ENCODE assay signal across 19 cellular contexts in the genomic region with DNA sequence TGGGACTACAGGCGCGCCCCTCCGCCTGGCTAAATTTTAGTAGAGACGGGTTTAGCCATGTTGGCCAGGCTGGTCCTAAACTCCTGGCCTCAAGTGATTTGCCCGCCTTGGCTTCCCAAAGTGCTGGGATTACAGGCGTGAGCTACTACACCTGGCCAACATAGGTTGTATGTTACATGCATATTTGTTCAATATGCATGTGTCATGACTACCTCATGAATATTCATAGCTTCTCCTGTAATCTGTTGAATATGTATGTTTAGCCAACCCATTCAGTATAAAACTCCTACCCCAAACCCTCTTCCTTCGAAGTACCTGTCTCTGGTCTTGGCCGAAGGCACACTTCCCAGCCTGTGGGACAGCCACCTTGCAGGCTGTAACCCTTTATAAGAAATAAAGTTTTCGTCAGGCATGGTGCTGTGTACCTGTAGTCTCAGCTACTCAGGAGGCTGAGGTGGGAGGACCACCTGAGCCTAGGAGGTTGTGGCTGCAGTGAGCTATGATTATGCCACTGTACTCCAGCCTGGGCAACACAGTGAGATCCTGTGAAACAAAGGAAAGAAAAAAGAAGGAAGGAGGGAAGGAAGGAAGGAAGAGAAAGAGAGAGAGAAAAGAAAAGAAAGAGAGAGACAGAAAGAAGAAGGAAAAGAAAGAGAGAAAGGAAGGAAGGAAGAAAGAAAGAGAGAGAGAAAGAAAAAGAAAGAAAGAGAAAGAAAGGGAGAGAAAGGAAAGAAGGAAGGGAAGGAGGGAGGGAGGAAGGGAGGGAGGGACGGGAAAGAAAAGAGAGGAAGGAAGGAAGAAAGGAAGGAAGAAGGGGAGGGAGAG. TPM values are rescaled to one million over a fixed set of nuclear protein-coding genes. Genes with fewer than 3 reads are reported as not detected.
A peak's percentile ranks its signal among the peaks of the same experiment; 100 is the strongest.
DNase-seq lines count a peak whose midpoint lies in the region; ATAC-seq, FAIRE-seq and TF ChIP-seq lines count a peak whose summit lies in the region.
"Had no signal": no experiment of that assay in that cellular context is flagged by ENCODE, and none has a peak within 500 bp of the region (broad histone marks: within the 10 kb centered on the region; RNA-seq: fewer than 3 reads in every experiment).

No MANE protein-coding gene starts in this region.

- RAD21 ChIA-PET in GM12878 (lab: Charles Lee; ENCODE audit: unreplicated experiment): interaction anchor here (1.0 to 6.3 kb wide), 4 partner anchors 9 to 46 kb away, joined by 3 to 84 read pairs (median 28); no protein-coding TSS in a partner anchor

- H2AFZ ChIP-seq in GM12878 (ENCODE audit: control insufficient read depth, low read depth, low read length): no peak overlapping the region

- peaks cover 10 to 17% of the 10 kb centered on the region in 2 donors for H3K27me3 Mint-ChIP-seq in stimulated activated naive B cell treated with anti-CD40 and anti-IgM and Interleukin-4, amounts not matched to agents 10 μg/mL and 1 μg/mL and 100 μg/mL, for 72 hours
- peaks cover 25% of the 10 kb centered on the region for H3K27me3 Mint-ChIP-seq in stimulated activated memory B cell treated with anti-CD40 and anti-IgM and Interleukin-4, amounts not matched to agents 10 μg/mL and 1 μg/mL and 100 μg/mL, for 72 hours
- H3K27me3 Mint-ChIP-seq: IgD-negative memory B cell had no signal

- no peaks in the 10 kb centered on the region for H3K79me2 ChIP-seq in GM12878 (ENCODE audit: control insufficient read depth, insufficient read depth, low read length)

- POLR2A ChIA-PET in GM12878 (lab: Charles Lee): interaction anchor here (0.5 to 1.6 kb wide), 5 partner anchors 8 to 54 kb away, joined by 3 to 7 read pairs (median 3); no protein-coding TSS in a partner anchor

- peaks cover 24% of the 10 kb centered on the region for H3K4me1 ChIP-seq in left ventricle myocardium inferior
- peaks cover 0 to 10% (median 5%) of the 10 kb centered on the region in 9 donors for H3K4me1 ChIP-seq in heart right ventricle
- peaks cover 33% of the 10 kb centered on the region for H3K4me1 ChIP-seq in GM12878 (ENCODE audit: control insufficient read depth, insufficient read depth, low read length)

- SMC1A ChIA-PET in GM12878 (lab: Charles Lee; ENCODE audit: uncharacterized antibody, unreplicated experiment): interaction anchor here (0.9 to 10.8 kb wide), 7 partner anchors 17 to 77 kb away, joined by 3 to 152 read pairs (median 5); a partner anchor contains a TSS

- H3K4me3 ChIP-seq in left ventricle myocardium inferior (no peak overlapping the region), heart right ventricle (no peak overlapping the region), GM12878 (no peak overlapping the region)

- no peak for ATAC-seq in heart right ventricle
- no peak for ATAC-seq in GM12878
- no peak for ATAC-seq in stimulated activated naive B cell treated with anti-CD40 and anti-IgM and Interleukin-4, amounts not matched to agents 10 μg/mL and 1 μg/mL and 100 μg/mL, for 72 hours (replicated peaks)
- no peak for ATAC-seq in GM18907 (IDR thresholded peaks at IDR 0.05; ENCODE audit: unreplicated experiment)
- ATAC-seq in stimulated activated memory B cell treated with anti-CD40 and anti-IgM and Interleukin-4, amounts not matched to agents 10 μg/mL and 1 μg/mL and 100 μg/mL, for 72 hours: no peak

- CTCF ChIA-PET in GM12878 (lab: Yijun Ruan, JAX): interaction anchor here (1.1 to 1.7 kb wide), 4 partner anchors 24 to 68 kb away, joined by 3 to 6 read pairs (median 4); no protein-coding TSS in a partner anchor

- H4K20me1 ChIP-seq in GM12878 (ENCODE audit: control insufficient read depth, insufficient read depth): no peaks in the 10 kb centered on the region

- H3K4me1 Mint-ChIP-seq in stimulated activated naive B cell treated with anti-CD40 and anti-IgM and Interleukin-4, amounts not matched to agents 10 μg/mL and 1 μg/mL and 100 μg/mL, for 72 hours: peaks cover 5 to 19% of the 10 kb centered on the region in 2 donors
- H3K4me1 Mint-ChIP-seq in stimulated activated memory B cell treated with anti-CD40 and anti-IgM and Interleukin-4, amounts not matched to agents 10 μg/mL and 1 μg/mL and 100 μg/mL, for 72 hours: peaks cover 10% of the 10 kb centered on the region
- H3K4me1 Mint-ChIP-seq: CD8-positive, alpha-beta memory T cell had no signal

- no peak for TF ChIP-seq RAD21 in GM12878 (IDR thresholded peaks at IDR 0.05; ENCODE audit: insufficient read depth, low read depth, low read length)

- H3K27ac ChIP-seq in left ventricle myocardium inferior (replicated peaks) (peak overlapping the region; percentile 21), heart right ventricle (peak overlapping the region in 1 of 10 donors; percentile 28), GM12878 (ENCODE audit: control insufficient read depth, insufficient read depth) (no peak overlapping the region)

- no peak overlapping the region for H3K4me2 ChIP-seq in GM12878 (ENCODE audit: control insufficient read depth, insufficient read depth)

- no peak overlapping the region for H3K9ac ChIP-seq in GM12878 (ENCODE audit: control insufficient read depth, insufficient read depth, low read length)

- no peak for TF ChIP-seq EP300 in GM12878 (IDR thresholded peaks at IDR 0.05; ENCODE audit: borderline replicate concordance in 1 of 2, control insufficient read depth in 1 of 2, low read depth in 2 of 2, low read length in 2 of 2)

- no peak overlapping the region for H3K4me3 Mint-ChIP-seq in stimulated activated naive B cell treated with anti-CD40 and anti-IgM and Interleukin-4, amounts not matched to agents 10 μg/mL and 1 μg/mL and 100 μg/mL, for 72 hours
- H3K4me3 Mint-ChIP-seq in stimulated activated memory B cell treated with anti-CD40 and anti-IgM and Interleukin-4, amounts not matched to agents 10 μg/mL and 1 μg/mL and 100 μg/mL, for 72 hours: no peak overlapping the region
- H3K4me3 Mint-ChIP-seq: CD8-positive, alpha-beta memory T cell; H9; IgD-negative memory B cell had no signal

- H3K9me3 Mint-ChIP-seq in stimulated activated naive B cell treated with anti-CD40 and anti-IgM and Interleukin-4, amounts not matched to agents 10 μg/mL and 1 μg/mL and 100 μg/mL, for 72 hours: no peaks in the 10 kb centered on the region
- H3K9me3 Mint-ChIP-seq in stimulated activated memory B cell treated with anti-CD40 and anti-IgM and Interleukin-4, amounts not matched to agents 10 μg/mL and 1 μg/mL and 100 μg/mL, for 72 hours: no peaks in the 10 kb centered on the region
- H3K9me3 Mint-ChIP-seq: CD8-positive, alpha-beta memory T cell; H9; IgD-negative memory B cell had no signal

- H3K27me3 ChIP-seq in left ventricle myocardium inferior (ENCODE audit: low read depth): no peaks in the 10 kb centered on the region
- H3K27me3 ChIP-seq in heart right ventricle: no peaks in the 10 kb centered on the region
- H3K27me3 ChIP-seq in GM12878 (replicated peaks in 1 of 2; ENCODE audit: control insufficient read depth in 2 of 2, insufficient read depth in 2 of 2, low read length in 1 of 2): no peaks in the 10 kb centered on the region
- H3K27me3 ChIP-seq: BE2C had no signal

- H3K27ac Mint-ChIP-seq in stimulated activated naive B cell treated with anti-CD40 and anti-IgM and Interleukin-4, amounts not matched to agents 10 μg/mL and 1 μg/mL and 100 μg/mL, for 72 hours: peak overlapping the region; percentile 52
- no peak overlapping the region for H3K27ac Mint-ChIP-seq in stimulated activated memory B cell treated with anti-CD40 and anti-IgM and Interleukin-4, amounts not matched to agents 10 μg/mL and 1 μg/mL and 100 μg/mL, for 72 hours
- H3K27ac Mint-ChIP-seq: H9, IgD-negative memory B cell had no signal

- intact Hi-C loops in left ventricle myocardium inferior (cut with micrococcal nuclease) (no loop called here), heart right ventricle (cut with DNase I) (no loop called here), GM12878 (cut with micrococcal nuclease; ENCODE audit: unreplicated experiment) (no loop called here)

- H3K9me3 ChIP-seq in left ventricle myocardium inferior (replicated peaks): no peaks in the 10 kb centered on the region
- H3K9me3 ChIP-seq in heart right ventricle: no peaks in the 10 kb centered on the region
- H3K9me3 ChIP-seq in GM12878 (replicated peaks; ENCODE audit: control insufficient read depth, insufficient read depth, low read length): no peaks in the 10 kb centered on the region
- H3K9me3 ChIP-seq: BE2C, Caco-2 had no signal

- H3K36me3 Mint-ChIP-seq in stimulated activated naive B cell treated with anti-CD40 and anti-IgM and Interleukin-4, amounts not matched to agents 10 μg/mL and 1 μg/mL and 100 μg/mL, for 72 hours: no peaks in the 10 kb centered on the region
- no peaks in the 10 kb centered on the region for H3K36me3 Mint-ChIP-seq in stimulated activated memory B cell treated with anti-CD40 and anti-IgM and Interleukin-4, amounts not matched to agents 10 μg/mL and 1 μg/mL and 100 μg/mL, for 72 hours

- TF ChIP-seq CTCF in left ventricle myocardium inferior (IDR thresholded peaks at IDR 0.05; ENCODE audit: borderline replicate concordance) (no peak), heart right ventricle (IDR thresholded peaks at IDR 0.05) (no peak), GM12878 (IDR thresholded peaks at IDR 0.05 in 2 of 3, conservative IDR thresholded peaks at IDR 0.05 in 1 of 3; ENCODE audit: control insufficient read depth in 2 of 3, extremely low read depth in 1 of 3, insufficient read depth in 1 of 3, low read depth in 3 of 3, low read length in 3 of 3) (no peak)

- no peak for DNase-seq in left ventricle myocardium inferior
- no peak for DNase-seq in heart right ventricle
- no peak for DNase-seq in GM12891 (ENCODE audit: insufficient read length, low spot score)
- no peak for DNase-seq in GM12878 (ENCODE audit: low read depth, low spot score)
- no peak for DNase-seq in stimulated activated naive B cell treated with anti-CD40 and anti-IgM and Interleukin-4, amounts not matched to agents 10 μg/mL and 1 μg/mL and 100 μg/mL, for 72 hours
- DNase-seq: BE2C; Caco-2; CD8-positive, alpha-beta memory T cell; DND-41; GF-D8; GOT3; H9 had no signal

- no TSS peak for BruUV-seq in GM12878 (replicated peaks; lab: Mats Ljungman, UMichigan)

- WGBS in heart right ventricle, 2 donors: 81 to 84% methylated on average over 10 of the region's 10 CpGs
- 89% methylated on average over 9 of the region's 10 CpGs for WGBS in GM12878 (ENCODE audit: insufficient coverage, insufficient replicate concordance, low lambda C conversion rate, missing lambda C conversion rate)

- no peaks in the 10 kb centered on the region for H3K36me3 ChIP-seq in left ventricle myocardium inferior
- no peaks in the 10 kb centered on the region for H3K36me3 ChIP-seq in heart right ventricle
- no peaks in the 10 kb centered on the region for H3K36me3 ChIP-seq in GM12878 (ENCODE audit: control insufficient read depth in 2 of 2, insufficient read depth in 2 of 2, low read length in 1 of 2)
- H3K36me3 ChIP-seq: BE2C had no signal

- in situ Hi-C loops in GM12878 (cut with MboI): no loop called here

- no peak for TF ChIP-seq POLR2A in GM12891 (IDR thresholded peaks at IDR 0.05; ENCODE audit: low read depth, low read length)
- TF ChIP-seq POLR2A in GM12878 (IDR thresholded peaks at IDR 0.05; ENCODE audit: low read depth, low read length): no peak

- FAIRE-seq in GM12891 (lab: Jason Lieb, UNC) (no peak), GM12878 (lab: Jason Lieb, UNC) (no peak)
- FAIRE-seq: A204.1, GM18507 had no signal

RNA-seq across cellular contexts. Expression of a gene that starts 29.3 kb away (rescaled TPM):
- not detected for total RNA-seq in left ventricle myocardium inferior
- total RNA-seq in heart right ventricle: not detected
- polyA plus RNA-seq in heart right ventricle: not detected
- 0.13 TPM for polyA plus RNA-seq in GM12891 (2012; ENCODE audit: low read depth, missing spikeins)
- not detected in 2 replicates for total RNA-seq in GM12878 (2013; cell fraction: nucleolus; rRNA removed)
- total RNA-seq in GM12878 (2014; rRNA removed): not detected in 2 replicates
- total RNA-seq in GM12878 (2014; rRNA removed; fragmentation: Illumina TruSeq; extraction: Trizol): not detected in 2 replicates
- total RNA-seq in GM12878 (2021): 0.13 TPM in 1 of 2 replicates, not detected in the other
- polyA plus RNA-seq in GM12878 (2011; ENCODE audit: low read depth): not detected
- polyA plus RNA-seq in GM12878 (2011; rRNA removed): not detected in 2 replicates
- polyA plus RNA-seq in GM12878 (2011; cell fraction: cytosol; rRNA removed): not detected in 2 replicates
- polyA plus RNA-seq in GM12878 (2011; cell fraction: nucleus; rRNA removed): 0.10 TPM in 1 of 2 replicates, not detected in the other
- 0.25 TPM in 1 of 2 replicates, not detected in the other for polyA plus RNA-seq in GM12878 (2012)
- not detected in 2 replicates for polyA plus RNA-seq in GM12878 (2014; fragmentation: Illumina TruSeq; extraction: Trizol)
- polyA plus RNA-seq in GM12878 (2014; fragmentation: Nextera tagmentation; extraction: Ambion mirVana): not detected
- not detected in 2 replicates for polyA plus RNA-seq in GM12878 (2014; rRNA removed)
- polyA plus RNA-seq in GM12878 (2016; fragmentation: Nextera tagmentation; extraction: Ambion mirVana): not detected
- not detected in 2 replicates for polyA minus RNA-seq in GM12878 (2011; rRNA and poly(A)+ RNA removed)
- not detected in 2 replicates for polyA minus RNA-seq in GM12878 (2011; cell fraction: cytosol; rRNA and poly(A)+ RNA removed)
- polyA minus RNA-seq in GM12878 (2011; cell fraction: nucleus; rRNA and poly(A)+ RNA removed): not detected in 2 replicates
- total RNA-seq: Caco-2; CD8-positive, alpha-beta memory T cell; H9; HT1080 had no signal
- polyA plus RNA-seq: AG04450; CD8-positive, alpha-beta memory T cell; IgD-negative memory B cell had no signal

RNA-seq across cellular contexts. Expression of a gene that starts 41.9 kb away (rescaled TPM):
- total RNA-seq in left ventricle myocardium inferior (not detected), heart right ventricle (under 1 TPM in 2 of 10 donors, not detected in 8; 0.40 to 0.49 TPM), GM12878 (2014; rRNA removed) (not detected in 2 replicates), GM12878 (2014; rRNA removed; fragmentation: Illumina TruSeq; extraction: Trizol) (not detected in 2 replicates), GM12878 (2021) (0.18 TPM in 1 of 2 replicates, not detected in the other)
- polyA plus RNA-seq in heart right ventricle (under 1 TPM in 1 of 2 donors, not detected in 1; 0.09 TPM), GM12878 (2011; rRNA removed) (not detected in 2 replicates), GM12878 (2014; fragmentation: Illumina TruSeq; extraction: Trizol) (0.15 TPM in 1 of 2 replicates, not detected in the other), GM12878 (2014; fragmentation: Nextera tagmentation; extraction: Ambion mirVana) (not detected), GM12878 (2014; rRNA removed) (not detected in 2 replicates), GM12878 (2016; fragmentation: Nextera tagmentation; extraction: Ambion mirVana) (not detected)
- polyA plus RNA-seq in GM12891 (2012; ENCODE audit: low read depth, missing spikeins): 0.18 TPM
- 0.42 and 0.44 TPM in 2 replicates for total RNA-seq in GM12878 (2013; cell fraction: nucleolus; rRNA removed)
- not detected for polyA plus RNA-seq in GM12878 (2011; ENCODE audit: low read depth)
- not detected in 2 replicates for polyA plus RNA-seq in GM12878 (2011; cell fraction: cytosol; rRNA removed)
- 0.12 and 0.36 TPM in 2 replicates for polyA plus RNA-seq in GM12878 (2011; cell fraction: nucleus; rRNA removed)
- polyA plus RNA-seq in GM12878 (2012): 0.15 TPM in 1 of 2 replicates, not detected in the other
- not detected in 2 replicates for polyA minus RNA-seq in GM12878 (2011; rRNA and poly(A)+ RNA removed)
- polyA minus RNA-seq in GM12878 (2011; cell fraction: cytosol; rRNA and poly(A)+ RNA removed): not detected in 2 replicates
- not detected in 2 replicates for polyA minus RNA-seq in GM12878 (2011; cell fraction: nucleus; rRNA and poly(A)+ RNA removed)
- total RNA-seq: Caco-2; CD8-positive, alpha-beta memory T cell; H9 had no signal
- polyA plus RNA-seq: AG04450; CD8-positive, alpha-beta memory T cell; IgD-negative memory B cell had no signal

RNA-seq across cellular contexts. Expression of a gene that starts 47.9 kb away (rescaled TPM):
- 0.27 TPM for total RNA-seq in left ventricle myocardium inferior
- total RNA-seq in heart right ventricle: 1 to 10 TPM in 1 of 10 donors, under 1 TPM in 8, not detected in 1; 0.17 to 1.4 (median 0.54) TPM
- under 1 TPM; 0.10 to 0.15 TPM for polyA plus RNA-seq in heart right ventricle
- polyA plus RNA-seq in GM12891 (2012; ENCODE audit: low read depth, missing spikeins): 24.9 TPM
- 1.3 and 1.4 TPM in 2 replicates for total RNA-seq in GM12878 (2013; cell fraction: nucleolus; rRNA removed)
- total RNA-seq in GM12878 (2014; rRNA removed): 2.8 and 2.9 TPM in 2 replicates
- total RNA-seq in GM12878 (2014; rRNA removed; fragmentation: Illumina TruSeq; extraction: Trizol): 1.9 and 2.5 TPM in 2 replicates
- 2.3 and 2.8 TPM in 2 replicates for total RNA-seq in GM12878 (2021)
- 2.5 TPM for polyA plus RNA-seq in GM12878 (2011; ENCODE audit: low read depth)
- 0.05 and 0.06 TPM in 2 replicates for polyA plus RNA-seq in GM12878 (2011; rRNA removed)
- polyA plus RNA-seq in GM12878 (2011; cell fraction: cytosol; rRNA removed): 0.03 and 0.08 TPM in 2 replicates
- not detected in 2 replicates for polyA plus RNA-seq in GM12878 (2011; cell fraction: nucleus; rRNA removed)
- polyA plus RNA-seq in GM12878 (2012): 2.0 and 3.2 TPM in 2 replicates
- polyA plus RNA-seq in GM12878 (2014; fragmentation: Illumina TruSeq; extraction: Trizol): 2.5 and 4.0 TPM in 2 replicates
- polyA plus RNA-seq in GM12878 (2014; fragmentation: Nextera tagmentation; extraction: Ambion mirVana): 1 to 10 TPM; 1.8 to 3.1 TPM
- polyA plus RNA-seq in GM12878 (2014; rRNA removed): 2.8 and 3.1 TPM in 2 replicates
- polyA plus RNA-seq in GM12878 (2016; fragmentation: Nextera tagmentation; extraction: Ambion mirVana): 1 to 10 TPM in 1 of 2 experiments, under 1 TPM in 1; 0.53 to 1.1 TPM
- polyA minus RNA-seq in GM12878 (2011; rRNA and poly(A)+ RNA removed): 0.10 TPM in 1 of 2 replicates, not detected in the other
- polyA minus RNA-seq in GM12878 (2011; cell fraction: cytosol; rRNA and poly(A)+ RNA removed): not detected in 2 replicates
- polyA minus RNA-seq in GM12878 (2011; cell fraction: nucleus; rRNA and poly(A)+ RNA removed): 0.19 TPM in 1 of 2 replicates, not detected in the other
- total RNA-seq: Caco-2; CD8-positive, alpha-beta memory T cell; H9; HT1080 had no signal
- polyA plus RNA-seq: AG04450; CD8-positive, alpha-beta memory T cell; IgD-negative memory B cell had no signal

RNA-seq across cellular contexts. Expression of a gene that starts 52.5 kb away (rescaled TPM):
- total RNA-seq in left ventricle myocardium inferior (not detected), heart right ventricle (not detected), GM12878 (2014; rRNA removed) (0.27 and 0.28 TPM in 2 replicates), GM12878 (2014; rRNA removed; fragmentation: Illumina TruSeq; extraction: Trizol) (0.13 TPM in 1 of 2 replicates, not detected in the other), GM12878 (2021) (0.43 and 0.62 TPM in 2 replicates)
- polyA plus RNA-seq in heart right ventricle (not detected), GM12878 (2011; rRNA removed) (0.13 and 0.15 TPM in 2 replicates), GM12878 (2014; fragmentation: Illumina TruSeq; extraction: Trizol) (0.10 TPM in 1 of 2 replicates, not detected in the other), GM12878 (2014; fragmentation: Nextera tagmentation; extraction: Ambion mirVana) (under 1 TPM; 0.05 to 0.07 TPM), GM12878 (2014; rRNA removed) (0.32 and 0.51 TPM in 2 replicates), GM12878 (2016; fragmentation: Nextera tagmentation; extraction: Ambion mirVana) (not detected)
- polyA plus RNA-seq in GM12891 (2012; ENCODE audit: low read depth, missing spikeins): 2.2 TPM
- total RNA-seq in GM12878 (2013; cell fraction: nucleolus; rRNA removed): 4.1 and 5.1 TPM in 2 replicates
- 0.92 TPM for polyA plus RNA-seq in GM12878 (2011; ENCODE audit: low read depth)
- polyA plus RNA-seq in GM12878 (2011; cell fraction: cytosol; rRNA removed): 0.19 and 0.28 TPM in 2 replicates
- polyA plus RNA-seq in GM12878 (2011; cell fraction: nucleus; rRNA removed): 1.5 TPM in 2 replicates
- 0.49 and 1.6 TPM in 2 replicates for polyA plus RNA-seq in GM12878 (2012)
- polyA minus RNA-seq in GM12878 (2011; rRNA and poly(A)+ RNA removed): 0.26 TPM in 1 of 2 replicates, not detected in the other
- not detected in 2 replicates for polyA minus RNA-seq in GM12878 (2011; cell fraction: cytosol; rRNA and poly(A)+ RNA removed)
- 0.24 and 0.77 TPM in 2 replicates for polyA minus RNA-seq in GM12878 (2011; cell fraction: nucleus; rRNA and poly(A)+ RNA removed)
- total RNA-seq: Caco-2; CD8-positive, alpha-beta memory T cell; H9 had no signal
- polyA plus RNA-seq: AG04450; CD8-positive, alpha-beta memory T cell had no signal
